20 cellular contexts compared by ENCODE assay signal in the genomic region with DNA sequence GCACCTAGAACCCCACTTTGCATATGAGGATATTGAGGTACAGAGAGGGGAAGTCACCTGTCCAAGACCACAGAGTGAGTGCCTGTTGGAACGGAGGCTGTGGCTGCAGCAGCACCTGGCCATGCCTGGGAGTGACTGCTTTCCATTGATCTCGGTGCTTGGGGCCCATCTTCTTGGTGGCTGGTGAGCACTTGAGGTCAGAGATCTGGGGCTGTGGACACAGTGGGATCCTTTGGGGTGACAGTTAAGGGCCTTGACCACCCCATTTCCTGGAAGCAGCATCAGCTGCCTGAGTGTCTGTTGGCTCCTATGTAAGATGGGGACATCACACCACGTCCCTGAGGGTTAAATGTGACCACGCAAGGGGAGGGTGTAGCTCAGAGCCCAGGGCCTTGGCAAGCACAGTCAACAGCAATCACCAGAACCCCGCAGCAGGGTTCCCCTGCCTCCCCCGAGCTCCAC.
DNase-seq lines count a peak whose midpoint lies in the region; ATAC-seq, FAIRE-seq and TF ChIP-seq lines count a peak whose summit lies in the region.
"Had no signal": no experiment of that assay in that cellular context is flagged by ENCODE, and none has a peak within 500 bp of the region (broad histone marks: within the 10 kb centered on the region; RNA-seq: fewer than 3 reads in every experiment).

No MANE protein-coding gene starts in this region.

- H3K4me3 Mint-ChIP-seq in natural killer cell (peak overlapping the region; percentile 35), Calu3 (ENCODE audit: low read depth, unreplicated experiment) (no peak overlapping the region)
- H3K4me3 Mint-ChIP-seq: central memory CD8-positive, alpha-beta T cell; T-helper 17 cell had no signal

- H3K79me2 ChIP-seq in GM12878 (ENCODE audit: control insufficient read depth, insufficient read depth, low read length) = no peaks in the 10 kb centered on the region

- BruUV-seq in GM12878 (replicated peaks; lab: Mats Ljungman, UMichigan) = no TSS peak
- no TSS peak for BruUV-seq in Calu3 (replicated peaks; lab: Mats Ljungman, UMichigan)

- H3K9me3 ChIP-seq in BLaER1 treated with 17β-estradiol and CSF1 and Interleukin-3, amounts not matched to agents 10 nM and 100 nM (replicated peaks in 1 of 11) = no peaks in the 10 kb centered on the region
- no peaks in the 10 kb centered on the region; the same call in 2 of the 3 replicates for H3K9me3 ChIP-seq in GM12878 (replicated peaks; ENCODE audit: control insufficient read depth, insufficient read depth, low read length)
- H3K9me3 ChIP-seq: testis had no signal

- peaks cover 0 to 35% (median 21%) of the 10 kb centered on the region in 10 experiments; a peak in 17 of 20 replicates for H3K4me1 ChIP-seq in BLaER1 treated with 17β-estradiol and CSF1 and Interleukin-3, amounts not matched to agents 10 nM and 100 nM
- H3K4me1 ChIP-seq in GM12878 (ENCODE audit: control insufficient read depth, insufficient read depth, low read length) = peaks cover 47% of the 10 kb centered on the region
- H3K4me1 ChIP-seq: testis had no signal

- in situ Hi-C loops in GM12878 (cut with MboI) = loop anchor here (10.0 kb wide), 1 partner anchor 106 kb away; no protein-coding TSS in a partner anchor

- H3K27ac Mint-ChIP-seq in natural killer cell (no peak overlapping the region), Calu3 (ENCODE audit: unreplicated experiment) (no peak overlapping the region)
- H3K27ac Mint-ChIP-seq: activated T-helper 2 cell treated with anti-CD3 and anti-CD28 coated beads, Interferon-gamma antibody, Interleukin-2, Interleukin-4, amounts not matched to agents 10 μg/mL and 5 μg/mL and 100 μg/mL, durations not matched to agents 14 hours and 24 hours and 36 hours; T-helper 17 cell had no signal

- H3K27me3 ChIP-seq in BLaER1 treated with 17β-estradiol and CSF1 and Interleukin-3, amounts not matched to agents 10 nM and 100 nM = no peaks in the 10 kb centered on the region
- H3K27me3 ChIP-seq in GM12878 (replicated peaks in 1 of 2; ENCODE audit: control insufficient read depth in 2 of 2, insufficient read depth in 2 of 2, low read length in 1 of 2) = no peaks in the 10 kb centered on the region
- H3K27me3 ChIP-seq: testis had no signal

- WGBS in GM12878 (ENCODE audit: insufficient coverage, insufficient replicate concordance, low lambda C conversion rate, missing lambda C conversion rate) = 13% methylated on average over 6 of the region's 6 CpGs

- ATAC-seq in HG03139 (IDR thresholded peaks at IDR 0.05; ENCODE audit: unreplicated experiment) (peak; percentile 52), GM12878 (peak; percentile 71), natural killer cell (peak in 2 of 3 donors; percentile 52 to 61)
- ATAC-seq: left colon, T-helper 17 cell had no signal

- no peaks in the 10 kb centered on the region for H3K36me3 ChIP-seq in BLaER1 treated with 17β-estradiol and CSF1 and Interleukin-3, amounts not matched to agents 10 nM and 100 nM
- H3K36me3 ChIP-seq in GM12878 (ENCODE audit: control insufficient read depth in 2 of 2, insufficient read depth in 2 of 2, low read length in 1 of 2) = no peaks in the 10 kb centered on the region

- H3K27ac ChIP-seq in BLaER1 treated with 17β-estradiol and CSF1 and Interleukin-3, amounts not matched to agents 10 nM and 100 nM = peak overlapping the region in 1 of 11 experiments; percentile 10; a peak in 1 of 22 replicates
- H3K27ac ChIP-seq in GM12878 (ENCODE audit: control insufficient read depth, insufficient read depth) = peak overlapping the region; percentile 66
- H3K27ac ChIP-seq: C4-2B, dorsolateral prefrontal cortex, GM23248, testis had no signal

- no peak for TF ChIP-seq POLR2A in GM12878 (IDR thresholded peaks at IDR 0.05; ENCODE audit: low read depth, low read length)

- no peaks in the 10 kb centered on the region for H4K20me1 ChIP-seq in BLaER1 treated with 17β-estradiol and CSF1 and Interleukin-3, amounts not matched to agents 10 nM and 100 nM
- no peaks in the 10 kb centered on the region for H4K20me1 ChIP-seq in GM12878 (ENCODE audit: control insufficient read depth, insufficient read depth)

- no peak overlapping the region for H3K4me3 ChIP-seq in BLaER1 treated with 17β-estradiol and CSF1 and Interleukin-3, amounts not matched to agents 10 nM and 100 nM
- H3K4me3 ChIP-seq in GM12878 = no peak overlapping the region
- H3K4me3 ChIP-seq: dorsolateral prefrontal cortex, GM23248, testis had no signal

- H3K9me3 Mint-ChIP-seq in natural killer cell (peaks cover 4% of the 10 kb centered on the region in 2 donors), Calu3 (ENCODE audit: low read depth, unreplicated experiment) (peaks cover 4% of the 10 kb centered on the region)

- RAD21 ChIA-PET in GM12878 (lab: Charles Lee; ENCODE audit: unreplicated experiment) = interaction anchor here (0.9 to 12.2 kb wide), 8 partner anchors 15 to 190 kb away, joined by 3 to 157 read pairs (median 6); no protein-coding TSS in a partner anchor

- no peak overlapping the region for H3K9ac ChIP-seq in BLaER1 treated with 17β-estradiol and CSF1 and Interleukin-3, amounts not matched to agents 10 nM and 100 nM
- H3K9ac ChIP-seq in GM12878 (ENCODE audit: control insufficient read depth, insufficient read depth, low read length) = 0 out of 2 replicates have a peak overlapping the region, but pooled peaks have one; percentile 6
- H3K9ac ChIP-seq: GM23248 had no signal

- POLR2A ChIA-PET in GM12878 (lab: Charles Lee) = interaction anchor here (0.8 to 7.0 kb wide), 4 partner anchors 14 to 111 kb away, joined by 3 to 58 read pairs (median 10); no protein-coding TSS in a partner anchor

- no peak overlapping the region for H2AFZ ChIP-seq in GM12878 (ENCODE audit: control insufficient read depth, low read depth, low read length)
- H2AFZ ChIP-seq: GM23248 had no signal

- H3K4me2 ChIP-seq in BLaER1 treated with 17β-estradiol and CSF1 and Interleukin-3, amounts not matched to agents 10 nM and 100 nM = peak overlapping the region in 9 of 11 experiments; percentile 32 to 66 (median 50); a peak in 19 of 22 replicates
- peak overlapping the region; percentile 63 for H3K4me2 ChIP-seq in GM12878 (ENCODE audit: control insufficient read depth, insufficient read depth)

- TF ChIP-seq EP300 in GM12878 (IDR thresholded peaks at IDR 0.05; ENCODE audit: borderline replicate concordance in 1 of 2, control insufficient read depth in 1 of 2, low read depth in 2 of 2, low read length in 2 of 2) = peak in 1 of 2 experiments; percentile 54; a peak in 2 of 4 replicates

- H3K27me3 Mint-ChIP-seq in natural killer cell (ENCODE audit: low read depth in 2 of 2) (no peaks in the 10 kb centered on the region), Calu3 (ENCODE audit: unreplicated experiment) (peaks cover 79% of the 10 kb centered on the region)
- H3K27me3 Mint-ChIP-seq: central memory CD8-positive, alpha-beta T cell; T-helper 17 cell had no signal

- no peak for TF ChIP-seq RAD21 in GM12878 (IDR thresholded peaks at IDR 0.05; ENCODE audit: insufficient read depth, low read depth, low read length)

- CTCF ChIA-PET in GM12878 (lab: Yijun Ruan, JAX) (interaction anchor here (0.6 to 17.2 kb wide), 8 partner anchors 9 to 189 kb away, joined by 3 to 345 read pairs (median 4); no protein-coding TSS in a partner anchor), Calu3 (lab: Charles Lee) (no interaction called here)

- no peaks in the 10 kb centered on the region for H3K36me3 Mint-ChIP-seq in natural killer cell
- H3K36me3 Mint-ChIP-seq in Calu3 (ENCODE audit: insufficient read depth, unreplicated experiment) = no peaks in the 10 kb centered on the region

- intact Hi-C loops in GM12878 (cut with micrococcal nuclease; ENCODE audit: unreplicated experiment) = loop anchor here (1.0 to 2.0 kb wide), 2 partner anchors 22 to 74 kb away; no protein-coding TSS in a partner anchor
- intact Hi-C loops in natural killer cell (cut with micrococcal nuclease) = no loop called here
- intact Hi-C loops in Calu3 (cut with micrococcal nuclease; ENCODE audit: unreplicated experiment) = no loop called here

- TF ChIP-seq CTCF in GM12878 (IDR thresholded peaks at IDR 0.05 in 2 of 3, conservative IDR thresholded peaks at IDR 0.05 in 1 of 3; ENCODE audit: control insufficient read depth in 2 of 3, extremely low read depth in 1 of 3, insufficient read depth in 1 of 3, low read depth in 3 of 3, low read length in 3 of 3) = no peak
- TF ChIP-seq CTCF in natural killer cell (IDR thresholded peaks at IDR 0.05) = no peak
- no peak for TF ChIP-seq CTCF in Calu3 (IDR thresholded peaks at IDR 0.05; ENCODE audit: unreplicated experiment)

- H3K4me1 Mint-ChIP-seq in natural killer cell = peaks cover 30 to 37% of the 10 kb centered on the region in 2 donors
- H3K4me1 Mint-ChIP-seq in Calu3 (ENCODE audit: low read depth, unreplicated experiment) = no peaks in the 10 kb centered on the region

- SMC1A ChIA-PET in GM12878 (lab: Charles Lee; ENCODE audit: uncharacterized antibody, unreplicated experiment) = interaction anchor here (0.8 to 16.1 kb wide), 4 partner anchors 17 to 189 kb away, joined by 5 to 338 read pairs (median 119); no protein-coding TSS in a partner anchor

- FAIRE-seq in GM12878 (lab: Jason Lieb, UNC) = no peak

- DNase-seq in GM12878 (ENCODE audit: low read depth, low spot score) (no peak), natural killer cell (no peak), Calu3 (no peak), NCI-H1436 (lab: John Stamatoyannopoulos, UW) (no peak)
- no peak for DNase-seq in activated T-cell treated with anti-CD3 and anti-CD28 coated beads, Interleukin-2, amount 50 U/mL, for 48 hours
- DNase-seq in activated CD4-positive, CD25-positive, alpha-beta regulatory T cell (lab: John Stamatoyannopoulos, UW) = no peak
- DNase-seq: activated CD4-positive, alpha-beta T cell treated with anti-CD3 and anti-CD28 coated beads for 48 hours; GM23248; mesendoderm; NCI-H2171 treated with DMSO at 0.1 percent for 48 hours; NCI-H524 treated with DMSO at 0.1 percent for 48 hours; T-helper 17 cell; testis had no signal

TF ChIP-seq in GM12878, 131 proteins besides CTCF, POLR2A, EP300 and RAD21 (continues in another document):
- TF ChIP-seq CHD1 (IDR thresholded peaks at IDR 0.05; ENCODE audit: low read depth, low read length) (no peak), ATF3 (IDR thresholded peaks at IDR 0.05; ENCODE audit: borderline replicate concordance, extremely low read depth, low read depth, low read length) (no peak), BHLHE40 (IDR thresholded peaks at IDR 0.05; ENCODE audit: borderline replicate concordance in 1 of 2, low read depth in 2 of 2, low read length in 1 of 2) (peak in 1 of 2 experiments; percentile 34; a peak in 1 of 4 replicates), BCL11A (IDR thresholded peaks at IDR 0.05; ENCODE audit: low read depth, low read length) (no peak), ZBED1 (IDR thresholded peaks at IDR 0.05; ENCODE audit: borderline replicate concordance) (no peak)
